Comparison of ENCODE assay signal across 22 cellular contexts in genomic region chr1:237183963-237184540, GRCh38.
DNase-seq lines count a peak whose midpoint lies in the region; ATAC-seq, FAIRE-seq and TF ChIP-seq lines count a peak whose summit lies in the region.
"Had no signal": no experiment of that assay in that cellular context is flagged by ENCODE, and none has a peak within 500 bp of the region (broad histone marks: within the 10 kb centered on the region; RNA-seq: fewer than 3 reads in every experiment).

No MANE protein-coding gene starts in this region.

- no peak overlapping the region for H2BK12ac ChIP-seq in H9 (ENCODE audit: insufficient read length, low read depth, low read length)

- POLR2A ChIA-PET in A549 (lab: Yijun Ruan, JAX): no interaction called here
- POLR2A ChIA-PET in WTC11 (lab: Charles Lee): no interaction called here

- H3K27me3 ChIP-seq in H9 (ENCODE audit: insufficient read depth, low read length) (no peaks in the 10 kb centered on the region), upper lobe of left lung (no peaks in the 10 kb centered on the region)
- H3K27me3 ChIP-seq: MG63, SJSA1 had no signal

- no peaks in the 10 kb centered on the region for H3K36me3 ChIP-seq in upper lobe of left lung
- H3K36me3 ChIP-seq: MG63, SJSA1 had no signal

- TF ChIP-seq CTCF in A549 (IDR thresholded peaks at IDR 0.05) (no peak), H9 (conservative IDR thresholded peaks at IDR 0.05) (no peak), WTC11 (IDR thresholded peaks at IDR 0.05) (no peak), upper lobe of left lung (IDR thresholded peaks at IDR 0.05) (no peak)

- H2AK5ac ChIP-seq in H9 (ENCODE audit: insufficient read length, low read length): no peak overlapping the region

- H3K9me3 Mint-ChIP-seq in H9 (no peaks in the 10 kb centered on the region), WTC11 (no peaks in the 10 kb centered on the region)

- H3T11ph ChIP-seq in H9 (ENCODE audit: low read length): no peak overlapping the region

- H3K36me3 Mint-ChIP-seq in H9 (ENCODE audit: insufficient read depth in 1 of 3, low read depth in 3 of 3) (no peaks in the 10 kb centered on the region), WTC11 (no peaks in the 10 kb centered on the region)
- H3K36me3 Mint-ChIP-seq: CD14-positive monocyte had no signal

- no peaks in the 10 kb centered on the region for H3K79me2 ChIP-seq in H9 (ENCODE audit: insufficient read depth, low read length)

- H4K5ac ChIP-seq in H9 (ENCODE audit: insufficient read length, low read depth, low read length): no peak overlapping the region

- H3K4ac ChIP-seq in H9 (ENCODE audit: low read depth, low read length): no peak overlapping the region

- H3K4me3 Mint-ChIP-seq in H9: no peak overlapping the region
- no peak overlapping the region for H3K4me3 Mint-ChIP-seq in WTC11
- H3K4me3 Mint-ChIP-seq: CD14-positive monocyte, HFFc6 had no signal

- no peak for FAIRE-seq in A549 (lab: Jason Lieb, UNC)
- FAIRE-seq: GM12891, GM18507 had no signal

- no peaks in the 10 kb centered on the region for H3K9me3 ChIP-seq in A549
- H3K9me3 ChIP-seq in H9 (ENCODE audit: control insufficient read depth, low read depth, low read length): no peaks in the 10 kb centered on the region
- H3K9me3 ChIP-seq in upper lobe of left lung: no peaks in the 10 kb centered on the region
- H3K9me3 ChIP-seq: MG63 had no signal

- H3K14ac ChIP-seq in H9 (ENCODE audit: insufficient read depth, low read length): no peak overlapping the region

- H3K27ac Mint-ChIP-seq in H9 (peak overlapping the region in 2 of 3 experiments; percentile 57 to 64; a peak in 4 of 7 replicates), WTC11 (peak overlapping the region; percentile 35)
- H3K27ac Mint-ChIP-seq: CD14-positive monocyte, HFFc6 had no signal

- no peaks in the 10 kb centered on the region for H4K20me1 ChIP-seq in H9 (ENCODE audit: control insufficient read depth, insufficient read depth, insufficient read length)

- no peak overlapping the region for H3K23ac ChIP-seq in H9 (ENCODE audit: insufficient read length, low read depth, low read length)

- CTCF ChIA-PET in A549 (lab: Yijun Ruan, JAX) (interaction anchor here (0.7 kb wide), 1 partner anchor 17 kb away, joined by 5 read pairs; no protein-coding TSS in a partner anchor), WTC11 (lab: Charles Lee) (no interaction called here)

- no peak for ATAC-seq in A549
- peak; percentile 83 for ATAC-seq in WTC11
- ATAC-seq in upper lobe of left lung (ENCODE audit: low FRiP score in 2 of 2): no peak
- ATAC-seq: PC-3 had no signal

- H2BK20ac ChIP-seq in H9 (ENCODE audit: low read depth, low read length, poor library complexity, severe bottlenecking): no peak overlapping the region

- H3K27ac ChIP-seq in A549 (no peak overlapping the region), H9 (ENCODE audit: insufficient read length, low read depth, low read length) (no peak overlapping the region), upper lobe of left lung (no peak overlapping the region)
- H3K27ac ChIP-seq: RWPE1, SJSA1 had no signal

- H3K27me3 Mint-ChIP-seq in H9 (ENCODE audit: low read depth) (no peaks in the 10 kb centered on the region), WTC11 (ENCODE audit: low read depth) (no peaks in the 10 kb centered on the region)

- no peak for TF ChIP-seq POLR2A in A549 (IDR thresholded peaks at IDR 0.05; ENCODE audit: low read length)
- TF ChIP-seq POLR2A in upper lobe of left lung (IDR thresholded peaks at IDR 0.05): no peak

- no peak for DNase-seq in A549 (ENCODE audit: low read depth in 1 of 2, low spot score in 1 of 2)
- DNase-seq in H9: peak; percentile 70
- DNase-seq in WTC11 (ENCODE audit: low spot score): peak; percentile 46
- DNase-seq in islet precursor cell: peak; percentile 77
- no peak for DNase-seq in NCI-H446 treated with DMSO at 0.1 percent for 48 hours (lab: John Stamatoyannopoulos, UW)
- DNase-seq in upper lobe of left lung: no peak
- DNase-seq in activated gamma-delta T cell treated with Interleukin-2 at 50 U/mL for 16 hours: no peak
- DNase-seq: ACHN, AML-193, GF-D8, HFFc6, Karpas-422, MG63, NCI-H1092, NCI-H2081 treated with DMSO at 0.1 percent for 48 hours, NCI-H69, PC-3 had no signal

- 38% methylated on average over 7 of the region's 7 CpGs for WGBS in A549 (ENCODE audit: missing lambda C conversion rate)
- WGBS in H9 (ENCODE audit: extremely low coverage, insufficient read length, low lambda C conversion rate): no CpG with 5 or more reads among the region's 7 CpGs
- whole genome bisulfite sequencing in upper lobe of left lung, 2 donors: 73% methylated on average over 7 of the region's 7 CpGs

- H4K8ac ChIP-seq in H9 (replicated peaks; ENCODE audit: insufficient read length, low read depth, low read length): no peak overlapping the region

- H3K56ac ChIP-seq in H9 (ENCODE audit: insufficient read length, low read depth, low read length): no peak overlapping the region

- H3K4me1 ChIP-seq in A549 (no peaks in the 10 kb centered on the region), H9 (ENCODE audit: insufficient read depth, low read length) (peaks cover 4% of the 10 kb centered on the region; the same call in 1 of the 2 replicates), upper lobe of left lung (no peaks in the 10 kb centered on the region)
- H3K4me1 ChIP-seq: SJSA1 had no signal

- TF ChIP-seq EP300 in A549 (IDR thresholded peaks at IDR 0.05) (no peak), upper lobe of left lung (IDR thresholded peaks at IDR 0.05) (no peak)

- H2AFZ ChIP-seq in H9 (ENCODE audit: low read length): no peak overlapping the region

- no peaks in the 10 kb centered on the region for H3K23me2 ChIP-seq in H9 (ENCODE audit: insufficient read length, low read depth, low read length, poor library complexity, severe bottlenecking)

- H3K4me3 ChIP-seq in A549 (no peak overlapping the region), upper lobe of left lung (no peak overlapping the region)
- H3K4me3 ChIP-seq: MG63, SJSA1 had no signal

- no peak overlapping the region for H3K18ac ChIP-seq in H9 (ENCODE audit: insufficient read length, low read depth, low read length)

- no peak overlapping the region for H2BK15ac ChIP-seq in H9 (ENCODE audit: low read depth, low read length)

- H2BK5ac ChIP-seq in H9 (ENCODE audit: insufficient read length, low read length): no peak overlapping the region

- H3K79me1 ChIP-seq in H9 (ENCODE audit: insufficient read depth, low read depth, low read length, poor library complexity, severe bottlenecking): no peaks in the 10 kb centered on the region

- no peak for TF ChIP-seq RAD21 in A549 (conservative IDR thresholded peaks at IDR 0.05 in 1 of 2, IDR thresholded peaks at IDR 0.05 in 1 of 2)

- no peak overlapping the region for H3K9ac ChIP-seq in H9 (ENCODE audit: extremely low read depth, insufficient read length, low read length)

- no peak overlapping the region for H4K91ac ChIP-seq in H9 (ENCODE audit: insufficient read length, low read depth, low read length)

- H3K4me2 ChIP-seq in A549: no peak overlapping the region
- H3K4me2 ChIP-seq in H9 (ENCODE audit: insufficient read depth, insufficient read length, low read length): no peak overlapping the region

- H3K4me1 Mint-ChIP-seq in H9 (peaks cover 25 to 40% of the 10 kb centered on the region in 2 experiments), WTC11 (peaks cover 35% of the 10 kb centered on the region)
- H3K4me1 Mint-ChIP-seq: CD14-positive monocyte had no signal

- H2BK120ac ChIP-seq in H9 (ENCODE audit: low read depth, low read length, poor library complexity, severe bottlenecking): no peak overlapping the region

TF ChIP-seq in A549, 52 proteins besides CTCF, POLR2A, EP300 and RAD21:
- TF ChIP-seq EHMT2 (IDR thresholded peaks at IDR 0.05; ENCODE audit: low read depth): no peak
- peak; percentile 87 for TF ChIP-seq MAFK (IDR thresholded peaks at IDR 0.05; ENCODE audit: partially characterized antibody)

TF ChIP-seq in WTC11, 78 proteins besides CTCF, POLR2A, EP300 and RAD21 (continues in another document):
- TF ChIP-seq ZNF671 (CRISPR knock-in tag; IDR thresholded peaks at IDR 0.05) (no peak), AFF4 (CRISPR knock-in tag; IDR thresholded peaks at IDR 0.05; ENCODE audit: borderline replicate concordance) (no peak), ATF1 (CRISPR knock-in tag; IDR thresholded peaks at IDR 0.05) (no peak), FOXJ3 (CRISPR knock-in tag; IDR thresholded peaks at IDR 0.05; ENCODE audit: borderline replicate concordance) (no peak), ZMAT4 (CRISPR knock-in tag; IDR thresholded peaks at IDR 0.05) (no peak), OVOL2 (CRISPR knock-in tag; IDR thresholded peaks at IDR 0.05; ENCODE audit: borderline replicate concordance) (no peak)

Comparison
In these comparisons a context has a peak if more than half of its experiments do, and no peak if none do; other contexts are left out.
1. DNase-seq: peak in H9 (single experiment), WTC11 (single experiment) and islet precursor cell (single experiment); none in A549 (0 of 2), NCI-H446 treated with DMSO at 0.1 percent for 48 hours (single experiment), upper lobe of left lung (0 of 2) and activated gamma-delta T cell treated with Interleukin-2 at 50 U/mL for 16 hours (single experiment).